Comparison of ENCODE assay signal across 8 cellular contexts in genomic region chr6:1554241-1554880, GRCh38. TPM values are rescaled to one million over a fixed set of nuclear protein-coding genes. Genes with fewer than 3 reads are reported as not detected.
DNase-seq lines count a peak whose midpoint lies in the region; ATAC-seq, FAIRE-seq and TF ChIP-seq lines count a peak whose summit lies in the region.

No MANE protein-coding gene starts in this region.

- H3K4me1 ChIP-seq in liver (ENCODE audit: control insufficient read depth in 4 of 4, insufficient read depth in 4 of 4, low read length in 3 of 4): peaks cover 0 to 13% (median 5%) of the 10 kb centered on the region in 4 donors
- no peaks in the 10 kb centered on the region for H3K4me1 ChIP-seq in HepG2 (ENCODE audit: insufficient read depth, low read length)
- H3K4me1 ChIP-seq in upper lobe of right lung: peaks cover 3% of the 10 kb centered on the region

- no peaks in the 10 kb centered on the region for H3K9me3 Mint-ChIP-seq in activated T-helper 2 cell treated with anti-CD3 and anti-CD28 coated beads, Interferon-gamma antibody, Interleukin-2, Interleukin-4, amounts not matched to agents 10 μg/mL and 5 μg/mL and 100 μg/mL, durations not matched to agents 14 hours and 24 hours and 36 hours
- no peaks in the 10 kb centered on the region for H3K9me3 Mint-ChIP-seq in immature natural killer cell

- no peak overlapping the region for H2AFZ ChIP-seq in HepG2 (ENCODE audit: low read length)

- peak overlapping the region; percentile 64 for H3K27ac Mint-ChIP-seq in activated T-helper 2 cell treated with anti-CD3 and anti-CD28 coated beads, Interferon-gamma antibody, Interleukin-2, Interleukin-4, amounts not matched to agents 10 μg/mL and 5 μg/mL and 100 μg/mL, durations not matched to agents 14 hours and 24 hours and 36 hours
- peak overlapping the region; percentile 84 to 96 (median 90) for H3K27ac Mint-ChIP-seq in immature natural killer cell

- ATAC-seq in HepG2: no peak
- no peak for ATAC-seq in upper lobe of right lung
- no peak for ATAC-seq in GM21381 (IDR thresholded peaks at IDR 0.05; ENCODE audit: unreplicated experiment)

- peaks cover 14% of the 10 kb centered on the region for H3K4me1 Mint-ChIP-seq in activated T-helper 2 cell treated with anti-CD3 and anti-CD28 coated beads, Interferon-gamma antibody, Interleukin-2, Interleukin-4, amounts not matched to agents 10 μg/mL and 5 μg/mL and 100 μg/mL, durations not matched to agents 14 hours and 24 hours and 36 hours (ENCODE audit: low read depth)
- H3K4me1 Mint-ChIP-seq in immature natural killer cell: peaks cover 40 to 74% of the 10 kb centered on the region in 2 donors

- H3K36me3 ChIP-seq in liver (ENCODE audit: control insufficient read depth in 4 of 4, insufficient read depth in 3 of 4, low read depth in 1 of 4, low read length in 3 of 4): no peaks in the 10 kb centered on the region
- no peaks in the 10 kb centered on the region for H3K36me3 ChIP-seq in HepG2 (replicated peaks in 1 of 2; ENCODE audit: control insufficient read depth in 1 of 2, insufficient read depth in 2 of 2, low read length in 2 of 2)
- no peaks in the 10 kb centered on the region for H3K36me3 ChIP-seq in upper lobe of right lung

- H3K27me3 ChIP-seq in liver (ENCODE audit: control insufficient read depth in 4 of 4, insufficient read depth in 4 of 4, low read length in 3 of 4) (no peaks in the 10 kb centered on the region), HepG2 (ENCODE audit: control insufficient read depth in 1 of 2, insufficient read depth in 2 of 2, low read length in 2 of 2) (peaks cover 2 to 17% of the 10 kb centered on the region in 2 experiments; a peak in 2 of 5 replicates), upper lobe of right lung (no peaks in the 10 kb centered on the region)

- no peak overlapping the region for H3K4me2 ChIP-seq in HepG2 (ENCODE audit: low read depth, low read length)

- H3K9me3 ChIP-seq in liver (ENCODE audit: control insufficient read depth in 4 of 4, low read length in 3 of 4): peaks cover 0 to 2% (median 0%) of the 10 kb centered on the region in 4 donors
- no peaks in the 10 kb centered on the region for H3K9me3 ChIP-seq in HepG2 (ENCODE audit: low read length)
- H3K9me3 ChIP-seq in upper lobe of right lung: no peaks in the 10 kb centered on the region

- peak overlapping the region; percentile 9 to 36 for H3K27ac ChIP-seq in liver (ENCODE audit: low read depth in 1 of 2, low read length in 2 of 2)
- H3K27ac ChIP-seq in HepG2 (ENCODE audit: extremely low read length, insufficient read depth, low read length): no peak overlapping the region
- peak overlapping the region; percentile 73 for H3K27ac ChIP-seq in upper lobe of right lung

- TF ChIP-seq RAD21 in liver (IDR thresholded peaks at IDR 0.05) (no peak), HepG2 (CRISPR knock-in tag; IDR thresholded peaks at IDR 0.05) (no peak)

- no peak for TF ChIP-seq CTCF in liver (IDR thresholded peaks at IDR 0.05; ENCODE audit: low read depth, low read length, missing input control)
- no peak for TF ChIP-seq CTCF in HepG2 (CRISPR knock-in tag; IDR thresholded peaks at IDR 0.05)
- TF ChIP-seq CTCF in upper lobe of right lung (IDR thresholded peaks at IDR 0.05): no peak

- no TSS peak for BruUV-seq in HepG2 (replicated peaks; lab: Mats Ljungman, UMichigan)

- TF ChIP-seq POLR2A in HepG2 (IDR thresholded peaks at IDR 0.05; ENCODE audit: insufficient read depth in 1 of 2, low read depth in 2 of 2, low read length in 2 of 2): no peak

- intact Hi-C loops in HepG2 (cut with micrococcal nuclease; ENCODE audit: unreplicated experiment) (no loop called here), upper lobe of right lung (cut with DNase I) (no loop called here)
- intact Hi-C loops in activated T-helper 2 cell treated with anti-CD3 and anti-CD28 coated beads, Interferon-gamma antibody, Interleukin-2, Interleukin-4, amounts not matched to agents 10 μg/mL and 5 μg/mL and 100 μg/mL, durations not matched to agents 14 hours and 24 hours and 36 hours (cut with micrococcal nuclease): no loop called here

- no peak for DNase-seq in HepG2 (ENCODE audit: low spot score)
- no peak for DNase-seq in activated T-helper 2 cell treated with anti-CD3 and anti-CD28 coated beads, Interferon-gamma antibody, Interleukin-2, Interleukin-4, amounts not matched to agents 10 μg/mL and 5 μg/mL and 100 μg/mL, durations not matched to agents 14 hours and 24 hours and 36 hours (ENCODE audit: low spot score)
- peak; percentile 34 to 64 (median 43) for DNase-seq in immature natural killer cell
- no peak for DNase-seq in upper lobe of right lung
- DNase-seq in activated CD8-positive, alpha-beta memory T cell treated with anti-CD3 and anti-CD28 coated beads for 24 hours: no peak
- no peak for DNase-seq in SW480 (ENCODE audit: low spot score)

- H3K4me3 ChIP-seq in liver (ENCODE audit: low read depth in 1 of 3, low read length in 3 of 3): peak overlapping the region; percentile 62 to 89 (median 69)
- no peak overlapping the region for H3K4me3 ChIP-seq in HepG2 (replicated peaks in 1 of 3; ENCODE audit: insufficient read depth in 1 of 3, low read depth in 2 of 3, low read length in 3 of 3)
- peak overlapping the region; percentile 62 for H3K4me3 ChIP-seq in upper lobe of right lung

- POLR2A ChIA-PET in HepG2 (lab: Yijun Ruan, JAX): no interaction called here

- in situ Hi-C loops in HepG2 (cut with HindIII; ENCODE audit: extremely low pct_ligation_motif_present, low pct_unique_long_range_greater_than_20kb): no loop called here

- H4K20me1 ChIP-seq in HepG2 (ENCODE audit: insufficient read depth, low read length): no peaks in the 10 kb centered on the region

- peak overlapping the region; percentile 32 to 50 for H3K9ac ChIP-seq in liver (ENCODE audit: low read depth in 1 of 2, low read length in 2 of 2)
- H3K9ac ChIP-seq in HepG2 (ENCODE audit: insufficient read depth, low read depth, low read length): no peak overlapping the region

- TF ChIP-seq EP300 in HepG2 (IDR thresholded peaks at IDR 0.05; ENCODE audit: low read depth in 2 of 2, low read length in 2 of 2): no peak
- no peak for TF ChIP-seq EP300 in HepG2 (CRISPR knock-in tag; IDR thresholded peaks at IDR 0.05; ENCODE audit: borderline replicate concordance)

- peaks cover 28% of the 10 kb centered on the region for H3K27me3 Mint-ChIP-seq in activated T-helper 2 cell treated with anti-CD3 and anti-CD28 coated beads, Interferon-gamma antibody, Interleukin-2, Interleukin-4, amounts not matched to agents 10 μg/mL and 5 μg/mL and 100 μg/mL, durations not matched to agents 14 hours and 24 hours and 36 hours (ENCODE audit: low read depth)
- peaks cover 3 to 27% (median 12%) of the 10 kb centered on the region in 3 donors for H3K27me3 Mint-ChIP-seq in immature natural killer cell (ENCODE audit: low read depth in 3 of 3)

- WGBS in liver: 68% methylated on average over 20 of the region's 20 CpGs
- 66% methylated on average over 20 of the region's 20 CpGs for WGBS in HepG2 (ENCODE audit: low lambda C conversion rate)

- no peak for FAIRE-seq in HepG2 (lab: Jason Lieb, UNC)

- CTCF ChIA-PET in HepG2 (lab: Yijun Ruan, JAX; ENCODE audit: low intra/inter-chr PET ratio, low total read pairs): no interaction called here

- no peaks in the 10 kb centered on the region for H3K79me2 ChIP-seq in HepG2 (ENCODE audit: insufficient read depth, low read length)

- peak overlapping the region; percentile 84 for H3K4me3 Mint-ChIP-seq in activated T-helper 2 cell treated with anti-CD3 and anti-CD28 coated beads, Interferon-gamma antibody, Interleukin-2, Interleukin-4, amounts not matched to agents 10 μg/mL and 5 μg/mL and 100 μg/mL, durations not matched to agents 14 hours and 24 hours and 36 hours (ENCODE audit: low read depth)
- H3K4me3 Mint-ChIP-seq in immature natural killer cell: peak overlapping the region; percentile 82 to 89 (median 87)

- H3K36me3 Mint-ChIP-seq in activated T-helper 2 cell treated with anti-CD3 and anti-CD28 coated beads, Interferon-gamma antibody, Interleukin-2, Interleukin-4, amounts not matched to agents 10 μg/mL and 5 μg/mL and 100 μg/mL, durations not matched to agents 14 hours and 24 hours and 36 hours (ENCODE audit: low read depth): no peaks in the 10 kb centered on the region
- H3K36me3 Mint-ChIP-seq in immature natural killer cell: peaks cover 0 to 2% (median 0%) of the 10 kb centered on the region in 3 donors

TF ChIP-seq in liver, 16 proteins besides CTCF, POLR2A, EP300 and RAD21 (continues in another document):
- TF ChIP-seq SP1 (IDR thresholded peaks at IDR 0.05) (no peak), FOXA1 (IDR thresholded peaks at IDR 0.05) (no peak)

RNA-seq across cellular contexts. Expression of gene FOXC1, which starts 55.4 kb away (rescaled TPM):
- total RNA-seq in liver (under 1 TPM; 0.09 to 0.33 TPM), HepG2 (2016; rRNA removed; fragmentation: Illumina TruSeq; extraction: Trizol) (0.46 and 0.55 TPM in 2 replicates), upper lobe of right lung (4.9 TPM)
- polyA plus RNA-seq in liver (under 1 TPM; 0.08 to 0.20 TPM), HepG2 (2011; rRNA removed) (0.37 and 0.44 TPM in 2 replicates), immature natural killer cell (under 1 TPM in 1 of 3 donors, not detected in 2; 0.22 TPM)
- total RNA-seq in HepG2 (2016; cell fraction: cytosol; rRNA removed; fragmentation: Illumina TruSeq; extraction: Trizol; ENCODE audit: low read depth): 0.09 TPM in 1 of 2 replicates, not detected in the other
- total RNA-seq in HepG2 (2016; cell fraction: insoluble cytoplasmic fraction; rRNA removed; fragmentation: Illumina TruSeq; extraction: Trizol): 0.42 and 0.50 TPM in 2 replicates
- 0.28 and 0.31 TPM in 2 replicates for total RNA-seq in HepG2 (2016; cell fraction: membrane; rRNA removed; fragmentation: Illumina TruSeq; extraction: Trizol)
- 0.47 and 0.50 TPM in 2 replicates for total RNA-seq in HepG2 (2016; cell fraction: nucleus; rRNA removed; fragmentation: Illumina TruSeq; extraction: Trizol)
- 0.19 and 0.23 TPM in 2 replicates for polyA plus RNA-seq in HepG2 (2011; cell fraction: cytosol; rRNA removed)
- polyA plus RNA-seq in HepG2 (2011; cell fraction: nucleus; rRNA removed): 0.23 and 0.27 TPM in 2 replicates
- polyA plus RNA-seq in HepG2 (2012): 0.30 and 0.53 TPM in 2 replicates
- polyA plus RNA-seq in HepG2 (2016; cell fraction: cytosol; fragmentation: Illumina TruSeq; extraction: Trizol; ENCODE audit: low read depth): 0.05 and 0.09 TPM in 2 replicates
- polyA plus RNA-seq in HepG2 (2016; cell fraction: insoluble cytoplasmic fraction; fragmentation: Illumina TruSeq; extraction: Trizol; ENCODE audit: low read depth): 0.89 and 1.2 TPM in 2 replicates
- polyA plus RNA-seq in HepG2 (2016; cell fraction: membrane; fragmentation: Illumina TruSeq; extraction: Trizol; ENCODE audit: low read depth): 0.26 and 0.35 TPM in 2 replicates
- 0.72 and 0.95 TPM in 2 replicates for polyA plus RNA-seq in HepG2 (2016; cell fraction: nucleus; fragmentation: Illumina TruSeq; extraction: Trizol; ENCODE audit: insufficient read depth, low read depth)
- polyA minus RNA-seq in HepG2 (2011; rRNA and poly(A)+ RNA removed; ENCODE audit: low replicate concordance): 0.30 and 18.3 TPM in 2 replicates
- 0.30 and 0.97 TPM in 2 replicates for polyA minus RNA-seq in HepG2 (2011; cell fraction: cytosol; rRNA and poly(A)+ RNA removed)
- polyA minus RNA-seq in HepG2 (2011; cell fraction: nucleus; rRNA and poly(A)+ RNA removed): 0.25 and 0.52 TPM in 2 replicates
- total RNA-seq in activated T-helper 2 cell treated with anti-CD3 and anti-CD28 coated beads, Interferon-gamma antibody, Interleukin-2, Interleukin-4, amounts not matched to agents 10 μg/mL and 5 μg/mL and 100 μg/mL, durations not matched to agents 14 hours and 24 hours and 36 hours: 0.05 and 0.07 TPM in 2 replicates

Comparison
In these comparisons a context has a peak if more than half of its experiments do, and no peak if none do; other contexts are left out.
1. H3K4me3 ChIP-seq: peak in liver (3 of 3) and upper lobe of right lung (single experiment); none in HepG2 (0 of 3).
2. DNase-seq: peak in immature natural killer cell (3 of 3); none in HepG2 (single experiment), activated T-helper 2 cell treated with anti-CD3 and anti-CD28 coated beads, Interferon-gamma antibody, Interleukin-2, Interleukin-4, amounts not matched to agents 10 μg/mL and 5 μg/mL and 100 μg/mL, durations not matched to agents 14 hours and 24 hours and 36 hours (single experiment), upper lobe of right lung (single experiment), activated CD8-positive, alpha-beta memory T cell treated with anti-CD3 and anti-CD28 coated beads for 24 hours (single experiment) and SW480 (single experiment).